In the genomic region with DNA sequence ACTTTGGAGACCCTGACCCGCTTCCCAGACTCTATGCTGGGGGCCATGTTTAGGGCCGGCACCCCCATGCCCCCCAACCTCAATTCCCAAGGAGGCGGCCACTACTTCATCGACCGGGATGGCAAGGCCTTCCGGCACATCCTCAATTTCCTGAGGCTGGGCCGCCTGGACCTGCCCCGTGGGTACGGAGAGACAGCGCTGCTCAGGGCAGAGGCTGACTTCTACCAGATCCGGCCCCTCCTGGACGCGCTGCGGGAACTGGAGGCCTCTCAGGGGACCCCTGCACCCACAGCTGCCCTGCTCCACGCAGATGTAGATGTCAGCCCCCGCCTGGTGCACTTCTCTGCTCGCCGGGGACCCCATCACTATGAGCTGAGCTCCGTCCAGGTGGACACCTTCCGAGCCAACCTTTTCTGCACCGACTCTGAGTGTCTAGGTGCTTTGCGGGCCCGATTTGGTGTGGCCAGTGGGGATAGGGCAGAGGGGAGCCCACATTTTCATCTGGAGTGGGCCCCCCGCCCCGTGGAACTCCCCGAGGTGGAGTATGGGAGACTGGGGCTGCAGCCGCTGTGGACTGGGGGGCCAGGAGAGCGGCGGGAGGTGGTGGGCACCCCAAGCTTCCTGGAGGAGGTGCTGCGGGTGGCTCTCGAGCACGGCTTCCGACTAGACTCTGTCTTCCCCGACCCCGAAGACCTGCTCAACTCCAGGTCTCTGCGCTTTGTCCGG, we compare ENCODE assay signal across 8 cellular contexts. TPM values are rescaled to one million over a fixed set of nuclear protein-coding genes. Genes with fewer than 3 reads are reported as not detected.
DNase-seq lines count a peak whose midpoint lies in the region; ATAC-seq and TF ChIP-seq lines count a peak whose summit lies in the region.

No MANE protein-coding gene starts in this region.

- H3K18ac ChIP-seq in trophoblast cell (ENCODE audit: low read length), result peak overlapping the region; percentile 95

- peaks cover 35% of the 10 kb centered on the region for H3K4me1 ChIP-seq in CD4-positive, CD25-positive, alpha-beta regulatory T cell (ENCODE audit: control insufficient read depth, insufficient read depth, low read length, poor library complexity, severe bottlenecking)
- peaks cover 5 to 54% (median 24%) of the 10 kb centered on the region in 4 donors for H3K4me1 ChIP-seq in Peyer's patch
- peaks cover 11 to 26% of the 10 kb centered on the region in 2 donors for H3K4me1 ChIP-seq in esophagus (ENCODE audit: control insufficient read depth in 2 of 2, insufficient read depth in 2 of 2, low read length in 1 of 2)
- peaks cover 20 to 24% of the 10 kb centered on the region in 2 experiments for H3K4me1 ChIP-seq in trophoblast cell (ENCODE audit: control insufficient read depth in 1 of 2, insufficient read depth in 2 of 2, low read length in 2 of 2)

- no peaks in the 10 kb centered on the region for H3K9me3 ChIP-seq in CD4-positive, CD25-positive, alpha-beta regulatory T cell (ENCODE audit: control insufficient read depth in 2 of 2, low read length in 2 of 2)
- H3K9me3 ChIP-seq in Peyer's patch (no peaks in the 10 kb centered on the region), esophagus (ENCODE audit: control insufficient read depth in 2 of 2, insufficient read depth in 1 of 2, low read depth in 1 of 2, low read length in 1 of 2) (no peaks in the 10 kb centered on the region), trophoblast cell (ENCODE audit: insufficient read depth, low read depth, low read length) (no peaks in the 10 kb centered on the region)

- peak overlapping the region; percentile 14 for H4K8ac ChIP-seq in trophoblast cell (ENCODE audit: low read depth, low read length)

- H3K27me3 ChIP-seq in CD4-positive, CD25-positive, alpha-beta regulatory T cell (ENCODE audit: control insufficient read depth, insufficient read depth, low read length), result no peaks in the 10 kb centered on the region
- H3K27me3 ChIP-seq in Peyer's patch (no peaks in the 10 kb centered on the region), esophagus (ENCODE audit: control insufficient read depth in 1 of 2, insufficient read depth in 2 of 2, low read length in 2 of 2) (no peaks in the 10 kb centered on the region), trophoblast cell (ENCODE audit: insufficient read depth, low read length) (no peaks in the 10 kb centered on the region)

- H3K4me1 Mint-ChIP-seq in CD4-positive, CD25-positive, alpha-beta regulatory T cell, result peaks cover 6 to 53% (median 18%) of the 10 kb centered on the region in 4 donors

- 89 to 91% methylated on average over 37 of the region's 37 CpGs for WGBS in esophagus, 2 donors
- no CpG with 5 or more reads among the region's 37 CpGs for WGBS in trophoblast cell (ENCODE audit: extremely low coverage, insufficient coverage, insufficient read length)

- H3K27ac ChIP-seq in CD4-positive, CD25-positive, alpha-beta regulatory T cell (ENCODE audit: insufficient read depth, low read length, poor library complexity, severe bottlenecking), result no peak overlapping the region
- H3K27ac ChIP-seq in Peyer's patch, result peak overlapping the region in 2 of 4 donors; percentile 95 to 96
- peak overlapping the region; percentile 93 to 99 for H3K27ac ChIP-seq in esophagus (ENCODE audit: low read depth in 2 of 2, low read length in 1 of 2)
- H3K27ac ChIP-seq in trophoblast cell (ENCODE audit: low read depth, low read length), result no peak overlapping the region

- no peak for DNase-seq in CD4-positive, CD25-positive, alpha-beta regulatory T cell
- DNase-seq in Peyer's patch, result no peak
- no peak for DNase-seq in trophoblast cell
- DNase-seq in stimulated activated naive CD4-positive, alpha-beta T cell (lab: John Stamatoyannopoulos, UW), result no peak
- no peak for DNase-seq in DMS53 treated with DMSO at 0.1 percent for 48 hours (lab: John Stamatoyannopoulos, UW; ENCODE audit: unreplicated experiment)
- no peak for DNase-seq in NCI-H69 (lab: John Stamatoyannopoulos, UW)
- no peak for DNase-seq in SHP77 treated with DMSO at 0.1 percent for 48 hours (lab: John Stamatoyannopoulos, UW)

- no peak for TF ChIP-seq CTCF in Peyer's patch (IDR thresholded peaks at IDR 0.05)

- H2BK5ac ChIP-seq in trophoblast cell (ENCODE audit: low read depth, low read length, poor library complexity), result no peak overlapping the region

- peak overlapping the region; percentile 76 for H3K4me2 ChIP-seq in trophoblast cell (ENCODE audit: low read length)

- no peak overlapping the region for H3K14ac ChIP-seq in trophoblast cell (ENCODE audit: low read length)

- H3K36me3 Mint-ChIP-seq in CD4-positive, CD25-positive, alpha-beta regulatory T cell, result peaks cover 3% of the 10 kb centered on the region

- peaks cover 4% of the 10 kb centered on the region for H3K27me3 Mint-ChIP-seq in CD4-positive, CD25-positive, alpha-beta regulatory T cell

- no peak for TF ChIP-seq POLR2A in Peyer's patch (IDR thresholded peaks at IDR 0.05)

- peak overlapping the region; percentile 95 for H2BK120ac ChIP-seq in trophoblast cell (ENCODE audit: insufficient read depth, low read length, poor library complexity)

- no peak overlapping the region for H3K23ac ChIP-seq in trophoblast cell (ENCODE audit: low read length)

- H3K4me3 Mint-ChIP-seq in CD4-positive, CD25-positive, alpha-beta regulatory T cell, result peak overlapping the region; percentile 86 to 95 (median 88)

- H3K9ac ChIP-seq in trophoblast cell (ENCODE audit: low read length), result no peak overlapping the region

- H4K91ac ChIP-seq in trophoblast cell (ENCODE audit: low read depth, low read length), result peak overlapping the region; percentile 95

- H3K4ac ChIP-seq in trophoblast cell (ENCODE audit: low read depth, low read length), result peak overlapping the region; percentile 88

- peaks cover 13% of the 10 kb centered on the region for H3K79me2 ChIP-seq in trophoblast cell (ENCODE audit: control insufficient read depth, insufficient read depth, low read length, poor library complexity)

- H3K36me3 ChIP-seq in CD4-positive, CD25-positive, alpha-beta regulatory T cell (ENCODE audit: control insufficient read depth, insufficient read depth, low read length), result peaks cover 5% of the 10 kb centered on the region
- H3K36me3 ChIP-seq in Peyer's patch (no peaks in the 10 kb centered on the region), esophagus (ENCODE audit: control insufficient read depth in 2 of 2, insufficient read depth in 2 of 2, low read length in 1 of 2) (peaks cover 0 to 4% of the 10 kb centered on the region in 2 donors), trophoblast cell (ENCODE audit: control insufficient read depth in 1 of 2, insufficient read depth in 2 of 2, low read length in 2 of 2) (no peaks in the 10 kb centered on the region)

- peak overlapping the region; percentile 62 for H2BK12ac ChIP-seq in trophoblast cell (ENCODE audit: low read length)

- H3K79me1 ChIP-seq in trophoblast cell (ENCODE audit: low read length), result peaks cover 22% of the 10 kb centered on the region

- ATAC-seq in CD4-positive, CD25-positive, alpha-beta regulatory T cell (ENCODE audit: low read depth in 2 of 2), result no peak

- H3K9me3 Mint-ChIP-seq in CD4-positive, CD25-positive, alpha-beta regulatory T cell, result no peaks in the 10 kb centered on the region

- no peak overlapping the region for H2AFZ ChIP-seq in trophoblast cell (ENCODE audit: insufficient read depth, low read length, poor library complexity)

- no peak overlapping the region for H3K4me3 ChIP-seq in CD4-positive, CD25-positive, alpha-beta regulatory T cell (ENCODE audit: low read depth, low read length)
- peak overlapping the region in 3 of 4 donors; percentile 66 to 84 (median 80) for H3K4me3 ChIP-seq in Peyer's patch
- peak overlapping the region; percentile 79 for H3K4me3 ChIP-seq in esophagus (ENCODE audit: low read depth in 1 of 2, low read length in 2 of 2)
- no peak overlapping the region for H3K4me3 ChIP-seq in trophoblast cell (ENCODE audit: low read depth, low read length)

- peak overlapping the region; percentile 85 to 94 (median 93) for H3K27ac Mint-ChIP-seq in CD4-positive, CD25-positive, alpha-beta regulatory T cell

- H2AK5ac ChIP-seq in trophoblast cell (ENCODE audit: low read length), result no peak overlapping the region

- no peak overlapping the region for H4K12ac ChIP-seq in trophoblast cell (ENCODE audit: low read depth, low read length)

RNA-seq across cellular contexts. Expression of gene KCTD11, which starts 1.1 kb away (rescaled TPM):
- 1.3 TPM for total RNA-seq in CD4-positive, CD25-positive, alpha-beta regulatory T cell
- 1 to 10 TPM; 2.6 to 4.0 (median 2.9) TPM for polyA plus RNA-seq in CD4-positive, CD25-positive, alpha-beta regulatory T cell
- 1 to 10 TPM; 2.5 to 8.9 (median 7.1) TPM for total RNA-seq in Peyer's patch
- polyA plus RNA-seq in esophagus, result 10 to 100 TPM; 39.3 to 75.9 TPM
- 15.8 and 17.2 TPM in 2 replicates for polyA plus RNA-seq in trophoblast cell (2013)

RNA-seq across cellular contexts. Expression of gene TMEM95, which starts 1.9 kb away (rescaled TPM):
- total RNA-seq in CD4-positive, CD25-positive, alpha-beta regulatory T cell, result not detected
- not detected for polyA plus RNA-seq in CD4-positive, CD25-positive, alpha-beta regulatory T cell
- total RNA-seq in Peyer's patch, result not detected
- polyA plus RNA-seq in esophagus, result under 1 TPM in 1 of 2 donors, not detected in 1; 0.18 TPM
- polyA plus RNA-seq in trophoblast cell (2013), result not detected in 2 replicates

RNA-seq across cellular contexts. Expression of gene ACAP1, which starts 16.7 kb away (rescaled TPM):
- total RNA-seq in CD4-positive, CD25-positive, alpha-beta regulatory T cell, result 723 TPM
- polyA plus RNA-seq in CD4-positive, CD25-positive, alpha-beta regulatory T cell, result 100 to 1,000 TPM; 194 to 259 (median 213) TPM
- total RNA-seq in Peyer's patch, result 100 to 1,000 TPM in 1 of 4 donors, 10 to 100 TPM in 3; 15.6 to 696 (median 24.0) TPM
- polyA plus RNA-seq in esophagus, result 1 to 10 TPM; 5.3 to 9.7 TPM
- 12.8 and 15.8 TPM in 2 replicates for polyA plus RNA-seq in trophoblast cell (2013)

RNA-seq across cellular contexts. Expression of gene NEURL4, which starts 23.9 kb away (rescaled TPM):
- 39.5 TPM for total RNA-seq in CD4-positive, CD25-positive, alpha-beta regulatory T cell
- polyA plus RNA-seq in CD4-positive, CD25-positive, alpha-beta regulatory T cell, result 1 to 10 TPM in 2 of 4 donors, under 1 TPM in 2; 0.27 to 1.2 (median 0.83) TPM
- total RNA-seq in Peyer's patch, result 10 to 100 TPM; 23.3 to 69.0 (median 53.9) TPM
- polyA plus RNA-seq in esophagus, result 10 to 100 TPM; 15.7 to 32.1 TPM
- 12.6 and 14.0 TPM in 2 replicates for polyA plus RNA-seq in trophoblast cell (2013)

RNA-seq across cellular contexts. Expression of gene TNK1, which starts 27.8 kb away (rescaled TPM):
- total RNA-seq in CD4-positive, CD25-positive, alpha-beta regulatory T cell, result 4.8 TPM
- polyA plus RNA-seq in CD4-positive, CD25-positive, alpha-beta regulatory T cell, result 1 to 10 TPM in 3 of 4 donors, under 1 TPM in 1; 0.42 to 3.8 (median 1.4) TPM
- total RNA-seq in Peyer's patch, result 10 to 100 TPM; 19.8 to 54.4 (median 44.4) TPM
- 1 to 10 TPM; 6.1 to 9.3 TPM for polyA plus RNA-seq in esophagus
- 3.4 TPM in 2 replicates for polyA plus RNA-seq in trophoblast cell (2013)

Comparison
In these comparisons a context has a peak if more than half of its experiments do, and no peak if none do; other contexts are left out.
1. H3K27ac ChIP-seq: peak in esophagus (2 of 2); none in CD4-positive, CD25-positive, alpha-beta regulatory T cell (single experiment) and trophoblast cell (single experiment).
2. H3K4me3 ChIP-seq: peak in Peyer's patch (3 of 4) and esophagus (2 of 2); none in CD4-positive, CD25-positive, alpha-beta regulatory T cell (single experiment) and trophoblast cell (single experiment).